In the genomic region with DNA sequence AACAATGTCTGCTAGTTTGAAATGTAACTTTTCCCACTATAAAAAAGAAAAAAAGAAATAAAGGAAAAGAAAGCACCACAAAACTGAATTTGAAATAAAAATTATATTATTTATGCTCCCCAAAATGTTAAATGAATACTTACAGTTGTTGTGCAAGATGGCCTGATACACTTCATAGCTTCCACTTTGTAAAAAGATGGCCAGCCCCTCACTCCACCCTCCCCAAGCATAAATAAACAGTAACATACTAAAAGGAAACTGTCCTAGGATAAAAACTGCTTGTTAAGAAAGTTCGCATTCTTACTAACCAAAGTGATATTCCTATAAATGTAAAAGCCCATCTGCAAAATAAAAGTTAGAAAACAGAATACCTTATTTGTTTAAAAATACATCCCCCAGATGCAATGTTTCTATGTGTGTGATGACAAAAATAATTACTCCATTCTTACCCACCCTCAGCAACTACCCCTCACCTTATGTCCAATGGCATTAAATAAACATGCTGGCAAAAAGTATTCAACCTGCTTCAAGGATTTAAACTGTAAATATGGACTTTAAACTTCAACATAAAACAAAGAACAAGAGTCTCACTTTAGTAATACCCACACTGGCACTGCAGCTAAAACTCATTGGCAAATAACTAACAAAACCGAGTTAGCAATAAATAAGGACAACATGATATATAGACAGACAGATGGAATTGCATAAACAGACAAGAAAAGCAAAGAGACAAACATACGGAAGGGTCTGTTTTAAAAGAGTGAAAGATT, we compare ENCODE assay signal across 7 cellular contexts. TPM values are rescaled to one million over a fixed set of nuclear protein-coding genes. Genes with fewer than 3 reads are reported as not detected.
DNase-seq lines count a peak whose midpoint lies in the region; ATAC-seq, FAIRE-seq and TF ChIP-seq lines count a peak whose summit lies in the region.

No MANE protein-coding gene starts in this region.

- H3K9ac ChIP-seq in keratinocyte (ENCODE audit: control insufficient read depth, extremely low read depth, insufficient read depth, low read length) = no peak overlapping the region

- H3K9me1 ChIP-seq in keratinocyte (ENCODE audit: control insufficient read depth, extremely low read depth, insufficient read depth, low read length) = no peaks in the 10 kb centered on the region

- DNase-seq in activated CD8-positive, alpha-beta T cell treated with anti-CD3 and anti-CD28 coated beads, Interleukin-2, amount 10 ng/mL, durations not matched to agents 7 days and 5 days = no peak
- DNase-seq in keratinocyte (ENCODE audit: low read depth, low spot score) (no peak), spleen (no peak), SK-N-DZ (ENCODE audit: low spot score) (no peak), kidney tubule cell (ENCODE audit: low spot score) (no peak), activated gamma-delta T cell treated with Interleukin-2 at 50 U/mL for 16 hours (no peak)

- no peak for ATAC-seq in activated CD8-positive, alpha-beta T cell treated with anti-CD3 and anti-CD28 coated beads, Interleukin-2, amount 10 ng/mL, durations not matched to agents 7 days and 5 days

- H3K4me3 Mint-ChIP-seq in activated CD8-positive, alpha-beta T cell treated with anti-CD3 and anti-CD28 coated beads, Interleukin-2, amount 10 ng/mL, durations not matched to agents 7 days and 5 days = peak overlapping the region; percentile 75

- intact Hi-C loops in spleen (cut with DNase I; ENCODE audit: low total_unique reads) = loop anchor here (10.0 kb wide), 1 partner anchor 66 kb away; no protein-coding TSS in a partner anchor

- H3K36me3 ChIP-seq in HEK293 (ENCODE audit: control insufficient read depth in 2 of 2, insufficient read depth in 1 of 2, low read length in 2 of 2) = no peaks in the 10 kb centered on the region
- H3K36me3 ChIP-seq in keratinocyte (ENCODE audit: control insufficient read depth in 2 of 2, extremely low read depth in 1 of 2, insufficient read depth in 2 of 2, low read length in 2 of 2) = no peaks in the 10 kb centered on the region
- peaks cover 0 to 6% (median 0%) of the 10 kb centered on the region in 6 donors for H3K36me3 ChIP-seq in spleen

- H3K27me3 ChIP-seq in keratinocyte (ENCODE audit: control insufficient read depth, extremely low read depth, insufficient read depth, low read length) = no peaks in the 10 kb centered on the region
- no peaks in the 10 kb centered on the region for H3K27me3 ChIP-seq in spleen (replicated peaks in 1 of 7)

- dilution Hi-C loops in keratinocyte (cut with MboI; ENCODE audit: extremely low pct_ligation_motif_present, low sequenced_read_pairs) = no loop called here

- no peak for TF ChIP-seq CTCF in HEK293 (tag by site-specific recombination; IDR thresholded peaks at IDR 0.05)
- no peak for TF ChIP-seq CTCF in keratinocyte (optimal IDR thresholded peaks at IDR 0.05 in 1 of 3, IDR thresholded peaks at IDR 0.05 in 1 of 3, conservative IDR thresholded peaks at IDR 0.05 in 1 of 3; ENCODE audit: extremely low read depth in 1 of 3, insufficient read depth in 2 of 3, low read length in 3 of 3)
- no peak for TF ChIP-seq CTCF in spleen (IDR thresholded peaks at IDR 0.05 in 8 of 11, conservative IDR thresholded peaks at IDR 0.05 in 3 of 11)

- H3K79me2 ChIP-seq in keratinocyte (ENCODE audit: control insufficient read depth, insufficient read depth, low read length) = no peaks in the 10 kb centered on the region

- no peak overlapping the region for H3K27ac ChIP-seq in HEK293 (ENCODE audit: extremely low read depth, low read depth, low read length)
- H3K27ac ChIP-seq in keratinocyte (ENCODE audit: control insufficient read depth, insufficient read depth, low read length) = no peak overlapping the region
- peak overlapping the region; percentile 16 to 80 (median 72) for H3K27ac ChIP-seq in spleen

- WGBS in spleen, 5 donors = 35 to 46% (median 38%) methylated on average over 3 of the region's 3 CpGs

- no peaks in the 10 kb centered on the region for H3K9me3 ChIP-seq in HEK293 (ENCODE audit: control insufficient read depth, insufficient read depth, low read depth, low read length)
- no peaks in the 10 kb centered on the region for H3K9me3 ChIP-seq in keratinocyte (ENCODE audit: control insufficient read depth, low read depth, low read length)
- H3K9me3 ChIP-seq in spleen = peaks cover 0 to 7% (median 5%) of the 10 kb centered on the region in 8 donors

- peak overlapping the region; percentile 25 for H3K4me3 ChIP-seq in HEK293 (ENCODE audit: low read depth, low read length)
- H3K4me3 ChIP-seq in keratinocyte (ENCODE audit: control insufficient read depth in 2 of 3, extremely low read depth in 1 of 3, insufficient read depth in 2 of 3, low read depth in 1 of 3, low read length in 3 of 3) = no peak overlapping the region
- H3K4me3 ChIP-seq in spleen = peak overlapping the region in 7 of 8 donors; percentile 26 to 63 (median 29)

- CTCF ChIA-PET in HEK293 (lab: Yijun Ruan, JAX) = no interaction called here
- CTCF ChIA-PET in activated CD8-positive, alpha-beta T cell treated with anti-CD3 and anti-CD28 coated beads, Interleukin-2, amount 10 ng/mL, durations not matched to agents 7 days and 5 days (lab: Charles Lee) = interaction anchor here (0.6 to 2.9 kb wide), 3 partner anchors 65 to 539 kb away, joined by 4 to 12 read pairs (median 5); no protein-coding TSS in a partner anchor

- H3K4me1 ChIP-seq in HEK293 (ENCODE audit: control insufficient read depth, insufficient read depth, low read length) = no peaks in the 10 kb centered on the region
- H3K4me1 ChIP-seq in keratinocyte (ENCODE audit: control insufficient read depth, extremely low read depth, insufficient read depth, low read length) = peaks cover 9% of the 10 kb centered on the region
- H3K4me1 ChIP-seq in spleen = peaks cover 4 to 58% (median 40%) of the 10 kb centered on the region in 6 donors

- no peaks in the 10 kb centered on the region for H3K9me3 Mint-ChIP-seq in activated CD8-positive, alpha-beta T cell treated with anti-CD3 and anti-CD28 coated beads, Interleukin-2, amount 10 ng/mL, durations not matched to agents 7 days and 5 days (ENCODE audit: insufficient read depth)

- FAIRE-seq in keratinocyte (lab: Jason Lieb, UNC) = no peak

- H3K36me3 Mint-ChIP-seq in activated CD8-positive, alpha-beta T cell treated with anti-CD3 and anti-CD28 coated beads, Interleukin-2, amount 10 ng/mL, durations not matched to agents 7 days and 5 days (ENCODE audit: low read depth) = peaks cover 6% of the 10 kb centered on the region

- POLR2A ChIA-PET in HEK293 (lab: Yijun Ruan, JAX) = no interaction called here
- POLR2A ChIA-PET in activated CD8-positive, alpha-beta T cell treated with anti-CD3 and anti-CD28 coated beads, Interleukin-2, amount 10 ng/mL, durations not matched to agents 7 days and 5 days (lab: Charles Lee) = interaction anchor here (0.6 kb wide), 1 partner anchor 871 kb away, joined by 3 read pairs; no protein-coding TSS in a partner anchor

- peak overlapping the region; percentile 95 for H2AFZ ChIP-seq in keratinocyte (ENCODE audit: control insufficient read depth, low read length)

- H4K20me1 ChIP-seq in keratinocyte (ENCODE audit: control insufficient read depth, extremely low read depth, insufficient read depth, low read length) = no peaks in the 10 kb centered on the region

- H3K27ac Mint-ChIP-seq in activated CD8-positive, alpha-beta T cell treated with anti-CD3 and anti-CD28 coated beads, Interleukin-2, amount 10 ng/mL, durations not matched to agents 7 days and 5 days = peak overlapping the region; percentile 5

- H3K27me3 Mint-ChIP-seq in activated CD8-positive, alpha-beta T cell treated with anti-CD3 and anti-CD28 coated beads, Interleukin-2, amount 10 ng/mL, durations not matched to agents 7 days and 5 days (ENCODE audit: low read depth) = no peaks in the 10 kb centered on the region

- peaks cover 19% of the 10 kb centered on the region for H3K4me1 Mint-ChIP-seq in activated CD8-positive, alpha-beta T cell treated with anti-CD3 and anti-CD28 coated beads, Interleukin-2, amount 10 ng/mL, durations not matched to agents 7 days and 5 days (ENCODE audit: low read depth)

- H3K4me2 ChIP-seq in keratinocyte (ENCODE audit: control insufficient read depth, extremely low read depth, insufficient read depth, low read depth, low read length) = no peak overlapping the region

- no peak for TF ChIP-seq POLR2A in spleen (IDR thresholded peaks at IDR 0.05)

TF ChIP-seq in HEK293, 187 proteins besides CTCF, POLR2A, EP300 and RAD21 (continues in another document):
- TF ChIP-seq GLIS2 (tag by site-specific recombination; IDR thresholded peaks at IDR 0.05) (no peak), ZNF670 (tag by site-specific recombination; IDR thresholded peaks at IDR 0.05; ENCODE audit: low read depth) (no peak), SP3 (tag by site-specific recombination; IDR thresholded peaks at IDR 0.05) (no peak), ZNF398 (tag by site-specific recombination; IDR thresholded peaks at IDR 0.05) (no peak), ZNF501 (tag by site-specific recombination; IDR thresholded peaks at IDR 0.05) (no peak)

RNA-seq across cellular contexts. Expression of gene ZBTB20, which starts 47.8 kb away (rescaled TPM):
- total RNA-seq in activated CD8-positive, alpha-beta T cell treated with anti-CD3 and anti-CD28 coated beads, Interleukin-2, amount 10 ng/mL, durations not matched to agents 7 days and 5 days = 1 to 10 TPM; 8.1 TPM
- polyA plus RNA-seq in keratinocyte (0.32 to 0.52 TPM (median 0.35 TPM) in 3 replicates), spleen (1 to 10 TPM in 1 of 3 donors, under 1 TPM in 2; 0.32 to 2.6 (median 0.72) TPM)
- polyA plus RNA-seq in keratinocyte (2011; ENCODE audit: low read depth) = 1.9 TPM
- polyA plus RNA-seq in keratinocyte (2011; cell fraction: cytosol; rRNA removed) = 0.18 and 0.29 TPM in 2 replicates
- 1.9 and 2.2 TPM in 2 replicates for polyA plus RNA-seq in keratinocyte (2011; cell fraction: nucleus; rRNA removed)
- polyA plus RNA-seq in keratinocyte (2012; ENCODE audit: low replicate concordance) = 0.17 and 1.8 TPM in 2 replicates
- polyA minus RNA-seq in keratinocyte = 2.6 to 12.1 TPM (median 9.7 TPM) in 3 replicates
- 4.4 TPM for polyA minus RNA-seq in keratinocyte (2011; cell fraction: cytosol; rRNA and poly(A)+ RNA removed)
- polyA minus RNA-seq in keratinocyte (2011; cell fraction: nucleus; rRNA and poly(A)+ RNA removed) = 10.9 and 24.0 TPM in 2 replicates
- 10 to 100 TPM; 55.5 to 89.7 (median 78.8) TPM for total RNA-seq in spleen
- 0.03 TPM in 1 of 2 replicates, not detected in the other for polyA plus RNA-seq in SK-N-DZ (2014; cell fraction: cytosol; rRNA removed)
- 0.07 and 0.13 TPM in 2 replicates for polyA plus RNA-seq in SK-N-DZ (2014; cell fraction: nucleus; rRNA removed)

Comparison
In these comparisons a context has a peak if more than half of its experiments do, and no peak if none do; other contexts are left out.
1. H3K27ac ChIP-seq: peak in spleen (8 of 8); none in HEK293 (single experiment) and keratinocyte (single experiment).
2. H3K4me3 ChIP-seq: peak in HEK293 (single experiment) and spleen (7 of 8); none in keratinocyte (0 of 3).
3. RNA of gene ZBTB20, which starts 47.8 kb away (total RNA-seq): 55.5 to 89.7 TPM in spleen; 8.1 TPM in activated CD8-positive, alpha-beta T cell treated with anti-CD3 and anti-CD28 coated beads, Interleukin-2, amount 10 ng/mL, durations not matched to agents 7 days and 5 days; every median in the first group is over 4 times any median in the second.